ENCODE assay signal across 10 cellular contexts in genomic region chr3:27279153-27279552, GRCh38.
DNase-seq lines count a peak whose midpoint lies in the region; ATAC-seq, FAIRE-seq and TF ChIP-seq lines count a peak whose summit lies in the region.
"Had no signal": no experiment of that assay in that cellular context is flagged by ENCODE, and none has a peak within 500 bp of the region (broad histone marks: within the 10 kb centered on the region; RNA-seq: fewer than 3 reads in every experiment).

No MANE protein-coding gene starts in this region.

- peak; percentile 71 for TF ChIP-seq RAD21 in SK-N-SH (IDR thresholded peaks at IDR 0.05; ENCODE audit: low read length)

- TF ChIP-seq CTCF in SK-N-SH (IDR thresholded peaks at IDR 0.05): peak; percentile 50
- TF ChIP-seq CTCF in hepatocyte (IDR thresholded peaks at IDR 0.05; ENCODE audit: poor library complexity): peak; percentile 67
- peak; percentile 21 for TF ChIP-seq CTCF in thoracic aorta (IDR thresholded peaks at IDR 0.05)
- TF ChIP-seq CTCF in gastroesophageal sphincter (IDR thresholded peaks at IDR 0.05): peak in 2 of 4 experiments; percentile 35 to 50

- WGBS in SK-N-SH (ENCODE audit: low lambda C conversion rate): 82% methylated on average over 1 of the region's 1 CpG
- WGBS in hepatocyte (ENCODE audit: low lambda C conversion rate, missing lambda C conversion rate): 70% methylated on average over 1 of the region's 1 CpG
- 19 to 43% methylated on average over 1 of the region's 1 CpG for WGBS in gastroesophageal sphincter (ENCODE audit: low coverage in 1 of 2), 2 donors

- H4K20me1 ChIP-seq in SK-N-SH (ENCODE audit: insufficient read depth): no peaks in the 10 kb centered on the region
- H4K20me1 ChIP-seq in hepatocyte (ENCODE audit: insufficient read depth, poor library complexity, severe bottlenecking): no peaks in the 10 kb centered on the region

- no peak overlapping the region for H3K4me2 ChIP-seq in SK-N-SH
- H3K4me2 ChIP-seq in hepatocyte: peak overlapping the region; percentile 24

- H3K9me3 ChIP-seq in SK-N-SH: no peaks in the 10 kb centered on the region
- H3K9me3 ChIP-seq in hepatocyte (ENCODE audit: low read depth): no peaks in the 10 kb centered on the region
- no peaks in the 10 kb centered on the region for H3K9me3 ChIP-seq in thoracic aorta
- H3K9me3 ChIP-seq in gastroesophageal sphincter: no peaks in the 10 kb centered on the region

- no peaks in the 10 kb centered on the region for H3F3A ChIP-seq in SK-N-SH (replicated peaks; ENCODE audit: insufficient read depth)

- H3K4me3 ChIP-seq in SK-N-SH (ENCODE audit: low read depth in 2 of 2, low read length in 1 of 2): no peak overlapping the region
- no peak overlapping the region for H3K4me3 ChIP-seq in hepatocyte
- no peak overlapping the region for H3K4me3 ChIP-seq in thoracic aorta
- H3K4me3 ChIP-seq in gastroesophageal sphincter: no peak overlapping the region

- DNase-seq in SK-N-SH (peak; percentile 38), hepatocyte (ENCODE audit: low spot score) (peak; percentile 49), thoracic aorta (ENCODE audit: low spot score) (no peak), GDM1 (lab: John Stamatoyannopoulos, UW) (no peak), NCI-H774 (lab: John Stamatoyannopoulos, UW) (no peak)
- DNase-seq: activated B cell treated with CpG ODN at 0.5 μM for 24 hours; effector CD4-positive, alpha-beta T cell had no signal

- POLR2A ChIA-PET in SK-N-SH (lab: Yijun Ruan, JAX): no interaction called here

- no peak for TF ChIP-seq POLR2A in gastroesophageal sphincter (IDR thresholded peaks at IDR 0.05)

- no peak for TF ChIP-seq EP300 in SK-N-SH (IDR thresholded peaks at IDR 0.05; ENCODE audit: borderline replicate concordance in 1 of 2, low read depth in 1 of 2, low read length in 1 of 2)
- no peak for TF ChIP-seq EP300 in gastroesophageal sphincter (IDR thresholded peaks at IDR 0.05)

- no peaks in the 10 kb centered on the region for H3K79me2 ChIP-seq in SK-N-SH (ENCODE audit: insufficient read depth)
- no peaks in the 10 kb centered on the region for H3K79me2 ChIP-seq in hepatocyte

- H2AFZ ChIP-seq in SK-N-SH (ENCODE audit: low read depth): no peak overlapping the region
- H2AFZ ChIP-seq in hepatocyte: no peak overlapping the region

- H3K4me1 ChIP-seq in SK-N-SH (ENCODE audit: control insufficient read depth in 1 of 2, insufficient read depth in 2 of 2, low read depth in 1 of 2, low read length in 1 of 2): no peaks in the 10 kb centered on the region
- peaks cover 5% of the 10 kb centered on the region for H3K4me1 ChIP-seq in hepatocyte (ENCODE audit: insufficient read depth)
- no peaks in the 10 kb centered on the region for H3K4me1 ChIP-seq in thoracic aorta (ENCODE audit: control insufficient read depth in 1 of 2, low read depth in 2 of 2)
- peaks cover 0 to 7% (median 0%) of the 10 kb centered on the region in 3 donors for H3K4me1 ChIP-seq in gastroesophageal sphincter

- H3K9ac ChIP-seq in SK-N-SH: no peak overlapping the region

- no peaks in the 10 kb centered on the region for H3K36me3 ChIP-seq in SK-N-SH (replicated peaks in 1 of 2; ENCODE audit: control insufficient read depth in 1 of 2, insufficient read depth in 2 of 2, low read length in 1 of 2)
- no peaks in the 10 kb centered on the region for H3K36me3 ChIP-seq in hepatocyte (replicated peaks; ENCODE audit: insufficient read depth, low read depth)
- no peaks in the 10 kb centered on the region for H3K36me3 ChIP-seq in thoracic aorta
- H3K36me3 ChIP-seq in gastroesophageal sphincter: no peaks in the 10 kb centered on the region

- FAIRE-seq in TTC549 (lab: Jason Lieb, UNC): peak; percentile 25

- H3K9me2 ChIP-seq in SK-N-SH (no peaks in the 10 kb centered on the region), hepatocyte (replicated peaks; ENCODE audit: insufficient read depth) (no peaks in the 10 kb centered on the region)

- CTCF ChIA-PET in SK-N-SH (lab: Yijun Ruan, JAX): interaction anchor here (0.6 to 2.1 kb wide), 9 partner anchors 25 to 1631 kb away, joined by 3 to 20 read pairs (median 3); no protein-coding TSS in a partner anchor

- ATAC-seq in SK-N-SH treated with all-trans-retinoic acid at 6 μM for 48 hours (no peak), thoracic aorta (ENCODE audit: insufficient number of reproducible peaks, low FRiP score, low read depth) (no peak), gastroesophageal sphincter (no peak)

- H3K27ac ChIP-seq in SK-N-SH (ENCODE audit: low read depth in 2 of 2, low read length in 1 of 2) (no peak overlapping the region), hepatocyte (no peak overlapping the region), thoracic aorta (no peak overlapping the region), gastroesophageal sphincter (no peak overlapping the region)

- H3K27me3 ChIP-seq in SK-N-SH (ENCODE audit: insufficient read depth) (no peaks in the 10 kb centered on the region), hepatocyte (no peaks in the 10 kb centered on the region), thoracic aorta (replicated peaks; ENCODE audit: insufficient read depth) (no peaks in the 10 kb centered on the region), gastroesophageal sphincter (no peaks in the 10 kb centered on the region)

TF ChIP-seq in SK-N-SH, 30 proteins besides CTCF, POLR2A, EP300 and RAD21:
- TF ChIP-seq, protein P1, sequence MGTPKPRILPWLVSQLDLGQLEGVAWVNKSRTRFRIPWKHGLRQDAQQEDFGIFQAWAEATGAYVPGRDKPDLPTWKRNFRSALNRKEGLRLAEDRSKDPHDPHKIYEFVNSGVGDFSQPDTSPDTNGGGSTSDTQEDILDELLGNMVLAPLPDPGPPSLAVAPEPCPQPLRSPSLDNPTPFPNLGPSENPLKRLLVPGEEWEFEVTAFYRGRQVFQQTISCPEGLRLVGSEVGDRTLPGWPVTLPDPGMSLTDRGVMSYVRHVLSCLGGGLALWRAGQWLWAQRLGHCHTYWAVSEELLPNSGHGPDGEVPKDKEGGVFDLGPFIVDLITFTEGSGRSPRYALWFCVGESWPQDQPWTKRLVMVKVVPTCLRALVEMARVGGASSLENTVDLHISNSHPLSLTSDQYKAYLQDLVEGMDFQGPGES (IDR thresholded peaks at IDR 0.05; ENCODE audit: low read depth, low read length): no peak
- TF ChIP-seq SMC3 (IDR thresholded peaks at IDR 0.05; ENCODE audit: low read depth, low read length) (peak; percentile 32; the same call in 1 of the 2 replicates), YY1 (IDR thresholded peaks at IDR 0.05; ENCODE audit: low read depth) (no peak), MEF2A (IDR thresholded peaks at IDR 0.05; ENCODE audit: borderline replicate concordance, low read depth) (no peak), ELF1 (IDR thresholded peaks at IDR 0.05) (no peak), FOXM1 (IDR thresholded peaks at IDR 0.05; ENCODE audit: low read depth) (no peak), FOSL2 (IDR thresholded peaks at IDR 0.05; ENCODE audit: borderline replicate concordance, low read depth) (no peak), RFX5 (IDR thresholded peaks at IDR 0.05; ENCODE audit: low read length) (no peak)

TF ChIP-seq in SK-N-SH treated with all-trans-retinoic acid at 6 μM for 48 hours, 23 proteins besides CTCF, POLR2A, EP300 and RAD21:
- no peak for TF ChIP-seq PPARA (CRISPR knock-in tag; IDR thresholded peaks at IDR 0.05; ENCODE audit: borderline replicate concordance)

Comparison
In these comparisons a context has a peak if more than half of its experiments do, and no peak if none do; other contexts are left out.
1. DNase-seq: peak in SK-N-SH (single experiment) and hepatocyte (single experiment); none in thoracic aorta (single experiment), GDM1 (single experiment) and NCI-H774 (single experiment).